8 cellular contexts compared by ENCODE assay signal in the genomic region with DNA sequence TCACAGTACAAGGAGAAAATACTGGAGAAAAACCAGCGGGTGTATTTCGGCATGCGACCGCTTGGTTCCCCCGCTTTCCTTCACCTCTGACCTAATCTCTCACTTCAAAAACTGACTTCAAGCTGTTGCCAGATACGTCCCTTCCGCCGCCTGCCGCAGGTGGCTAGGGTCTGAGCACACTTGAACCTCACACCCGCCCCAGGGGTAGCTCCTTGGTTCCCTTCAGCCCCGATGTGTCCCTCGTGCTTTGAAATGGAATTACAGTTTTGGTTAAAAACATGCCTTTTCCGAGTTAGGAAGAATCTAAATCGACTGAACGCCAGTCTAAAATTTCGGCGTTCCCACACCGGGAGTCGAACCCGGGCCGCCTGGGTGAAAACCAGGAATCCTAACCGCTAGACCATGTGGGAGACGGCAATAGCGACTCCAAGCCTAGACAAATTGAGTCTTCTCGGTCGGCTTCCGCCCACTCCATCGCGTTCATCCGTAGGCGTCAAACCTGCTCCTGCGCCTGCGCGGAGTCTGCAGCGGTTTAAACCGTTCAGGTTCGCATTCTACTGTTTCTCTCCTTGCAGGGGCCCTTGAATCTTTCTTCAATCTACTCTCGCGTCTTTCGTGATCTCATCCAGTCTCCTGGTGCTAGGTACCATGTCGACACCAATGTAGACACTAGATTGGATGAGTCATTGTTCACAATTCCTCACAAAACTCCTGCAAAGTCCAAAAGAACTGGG.
DNase-seq lines count a peak whose midpoint lies in the region; ATAC-seq and FAIRE-seq lines count a peak whose summit lies in the region.

No MANE protein-coding gene starts in this region.

- H3K4ac ChIP-seq in mesendoderm (ENCODE audit: low read depth, low read length): no peak overlapping the region

- H3K79me1 ChIP-seq in mesendoderm (ENCODE audit: low read length): no peaks in the 10 kb centered on the region

- peak; percentile 80 for ATAC-seq in GM21360 (IDR thresholded peaks at IDR 0.05; ENCODE audit: unreplicated experiment)

- peak overlapping the region; percentile 93 for H3K56ac ChIP-seq in mesendoderm (ENCODE audit: low read length)

- H3K4me3 ChIP-seq in mesendoderm (ENCODE audit: low read length): peak overlapping the region; percentile 67

- no peak overlapping the region for H2BK120ac ChIP-seq in mesendoderm (ENCODE audit: low read depth, low read length)

- H3K9ac ChIP-seq in mesendoderm (ENCODE audit: low read length): peak overlapping the region; percentile 78

- no CpG with 5 or more reads among the region's 41 CpGs for WGBS in mesendoderm (ENCODE audit: extremely low coverage, insufficient coverage, low lambda C conversion rate)

- no peak overlapping the region for H2AK5ac ChIP-seq in mesendoderm (ENCODE audit: low read length)

- peak overlapping the region; percentile 85 for H3K27ac ChIP-seq in mesendoderm (ENCODE audit: low read depth, low read length)

- no peak overlapping the region for H4K8ac ChIP-seq in mesendoderm (ENCODE audit: low read depth, low read length)

- H2BK5ac ChIP-seq in mesendoderm (ENCODE audit: low read length): peak overlapping the region; percentile 10

- H3K4me1 ChIP-seq in mesendoderm (ENCODE audit: control insufficient read depth, low read depth, low read length): peaks cover 4% of the 10 kb centered on the region

- no peak overlapping the region for H2BK15ac ChIP-seq in mesendoderm (replicated peaks; ENCODE audit: low read depth)

- H4K5ac ChIP-seq in mesendoderm (ENCODE audit: low read length): no peak overlapping the region

- FAIRE-seq in endometrium (lab: Jason Lieb, UNC): peak; percentile 83

- H3K36me3 ChIP-seq in mesendoderm (ENCODE audit: control insufficient read depth, insufficient read depth, low read length): no peaks in the 10 kb centered on the region

- H3K4me2 ChIP-seq in mesendoderm (ENCODE audit: low read length): peak overlapping the region; percentile 56

- DNase-seq in COLO829 (ENCODE audit: low spot score): peak; percentile 78
- peak; percentile 100 for DNase-seq in HT-29 (ENCODE audit: low spot score)
- peak; percentile 95 for DNase-seq in NOMO-1 treated with dmso at 0.1 percent for 144 hours (lab: John Stamatoyannopoulos, UW; ENCODE audit: unreplicated experiment)
- DNase-seq in activated CD8-positive, alpha-beta memory T cell treated with anti-CD3 and anti-CD28 coated beads, Interleukin-2, amount 50 U/mL, for 1 hour (ENCODE audit: extremely low read depth): peak; percentile 97
- peak; percentile 100 for DNase-seq in mesendoderm
- DNase-seq in stimulated activated CD8-positive, alpha-beta memory T cell treated with anti-CD3 and anti-CD28 coated beads, Interleukin-12 subunit alpha, Interleukin-12 subunit beta, amount 100 ng/mL, for 24 hours (ENCODE audit: extremely low read depth): peak; percentile 81

- H3K23ac ChIP-seq in mesendoderm (ENCODE audit: low read length): no peak overlapping the region

- no peaks in the 10 kb centered on the region for H3K27me3 ChIP-seq in mesendoderm (ENCODE audit: insufficient read depth, low read length, poor library complexity)

- H3K79me2 ChIP-seq in mesendoderm (ENCODE audit: control insufficient read depth, insufficient read depth, low read length): no peaks in the 10 kb centered on the region

- peak overlapping the region; percentile 20 for H3K18ac ChIP-seq in mesendoderm (ENCODE audit: low read length)

Comparison
In these comparisons a context has a peak if more than half of its experiments do, and no peak if none do; other contexts are left out.
1. Peak in every context shown above with its lines: DNase-seq, ATAC-seq, H3K4me3 ChIP-seq and H3K27ac ChIP-seq.